ENCODE assay signal across 1 cellular context in genomic region chr14:21042918-21043317, GRCh38.
TF ChIP-seq lines count a peak whose summit lies in the region.

No MANE protein-coding gene starts in this region.

TF ChIP-seq in HepG2, 621 proteins besides CTCF, POLR2A, EP300 and RAD21:
- TF ChIP-seq MAX (IDR thresholded peaks at IDR 0.05) (peak; percentile 28; the same call in 1 of the 2 replicates), ZNF280B (CRISPR knock-in tag; IDR thresholded peaks at IDR 0.05; ENCODE audit: borderline replicate concordance) (no peak), UBTF (CRISPR knock-in tag; IDR thresholded peaks at IDR 0.05) (0 out of 2 replicates have a peak, but pooled peaks have one; percentile 12), ZNF546 (CRISPR knock-in tag; conservative IDR thresholded peaks at IDR 0.05) (0 out of 2 replicates have a peak, but pooled peaks have one; percentile 56), ZNF687 (CRISPR knock-in tag; IDR thresholded peaks at IDR 0.05) (peak; percentile 63), ATF7 (IDR thresholded peaks at IDR 0.05) (0 out of 2 replicates have a peak, but pooled peaks have one; percentile 39), ATF7 (CRISPR knock-in tag; IDR thresholded peaks at IDR 0.05) (no peak), KLF11 (CRISPR knock-in tag; IDR thresholded peaks at IDR 0.05) (no peak), ZNF350 (CRISPR knock-in tag; IDR thresholded peaks at IDR 0.05; ENCODE audit: borderline replicate concordance, low read depth) (0 out of 2 replicates have a peak, but pooled peaks have one; percentile 11), ADNP (CRISPR knock-in tag; IDR thresholded peaks at IDR 0.05) (no peak)
